ENCODE assay signal across 1 cellular context in the genomic region with DNA sequence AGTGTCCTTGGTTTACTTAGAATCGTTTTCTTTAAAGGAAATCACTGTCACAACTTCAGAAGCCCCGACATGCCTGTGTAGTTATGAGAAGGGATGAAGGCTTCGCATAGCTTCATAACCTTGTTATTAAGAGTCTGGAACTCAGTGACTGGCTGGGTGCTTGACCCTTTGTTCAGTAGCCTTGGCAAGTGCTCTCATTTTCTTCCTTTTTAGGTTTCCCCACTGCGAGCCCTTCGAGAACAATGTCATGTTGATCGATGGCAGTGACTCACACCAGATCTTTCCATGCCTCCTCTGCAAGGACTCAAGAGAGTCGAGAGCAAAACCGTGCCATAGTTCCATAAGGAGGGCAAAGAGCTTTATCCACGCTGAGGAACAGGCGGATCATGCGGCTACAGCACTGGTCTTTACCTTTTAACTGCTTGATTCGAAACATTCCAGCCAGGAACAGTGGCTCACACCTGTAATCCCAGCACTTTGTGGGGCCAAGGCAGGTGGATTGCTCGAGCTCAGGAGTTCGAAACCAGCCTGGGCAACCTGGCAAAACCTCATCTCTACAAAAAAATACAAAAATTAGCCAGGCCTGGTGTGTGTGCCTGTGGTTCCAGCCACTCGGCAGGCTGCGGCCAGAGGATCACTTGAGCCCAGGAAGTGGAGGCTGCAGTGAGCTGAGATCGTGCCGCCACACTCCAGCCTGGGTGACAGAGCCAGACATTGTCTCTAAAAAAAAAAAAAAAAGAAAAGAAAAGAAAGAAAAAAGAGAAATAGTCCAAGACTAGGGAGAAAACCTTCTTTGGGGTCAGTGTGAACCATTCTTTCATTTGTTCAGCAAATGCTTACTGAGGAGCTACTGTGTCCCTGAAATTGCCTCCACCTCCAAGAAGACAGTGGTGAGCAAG.
TF ChIP-seq lines count a peak whose summit lies in the region.

No MANE protein-coding gene starts in this region.

TF ChIP-seq in IMR-90, 13 proteins besides CTCF, POLR2A, EP300 and RAD21 (continued from another document):
- TF ChIP-seq, protein P1, sequence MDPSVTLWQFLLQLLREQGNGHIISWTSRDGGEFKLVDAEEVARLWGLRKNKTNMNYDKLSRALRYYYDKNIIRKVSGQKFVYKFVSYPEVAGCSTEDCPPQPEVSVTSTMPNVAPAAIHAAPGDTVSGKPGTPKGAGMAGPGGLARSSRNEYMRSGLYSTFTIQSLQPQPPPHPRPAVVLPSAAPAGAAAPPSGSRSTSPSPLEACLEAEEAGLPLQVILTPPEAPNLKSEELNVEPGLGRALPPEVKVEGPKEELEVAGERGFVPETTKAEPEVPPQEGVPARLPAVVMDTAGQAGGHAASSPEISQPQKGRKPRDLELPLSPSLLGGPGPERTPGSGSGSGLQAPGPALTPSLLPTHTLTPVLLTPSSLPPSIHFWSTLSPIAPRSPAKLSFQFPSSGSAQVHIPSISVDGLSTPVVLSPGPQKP (IDR thresholded peaks at IDR 0.05; ENCODE audit: borderline replicate concordance, low read depth, low read length), result no peak
- TF ChIP-seq BHLHE40 (IDR thresholded peaks at IDR 0.05; ENCODE audit: low read depth, low read length), result 0 out of 2 replicates have a peak, but pooled peaks have one; percentile 16
- no peak for TF ChIP-seq CHD1 (IDR thresholded peaks at IDR 0.05; ENCODE audit: low read depth, low read length)
- no peak for TF ChIP-seq NFE2L2 (IDR thresholded peaks at IDR 0.05; ENCODE audit: low read depth, low read length)
- TF ChIP-seq CEBPB (IDR thresholded peaks at IDR 0.05; ENCODE audit: low read depth, low read length), result 0 out of 2 replicates have a peak, but pooled peaks have one; percentile 14
- peak; percentile 81 for TF ChIP-seq FOS (IDR thresholded peaks at IDR 0.05; ENCODE audit: low read depth, low read length)
- TF ChIP-seq, protein P2, sequence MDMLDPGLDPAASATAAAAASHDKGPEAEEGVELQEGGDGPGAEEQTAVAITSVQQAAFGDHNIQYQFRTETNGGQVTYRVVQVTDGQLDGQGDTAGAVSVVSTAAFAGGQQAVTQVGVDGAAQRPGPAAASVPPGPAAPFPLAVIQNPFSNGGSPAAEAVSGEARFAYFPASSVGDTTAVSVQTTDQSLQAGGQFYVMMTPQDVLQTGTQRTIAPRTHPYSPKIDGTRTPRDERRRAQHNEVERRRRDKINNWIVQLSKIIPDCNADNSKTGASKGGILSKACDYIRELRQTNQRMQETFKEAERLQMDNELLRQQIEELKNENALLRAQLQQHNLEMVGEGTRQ (IDR thresholded peaks at IDR 0.05; ENCODE audit: low read depth, low read length), result no peak
- TF ChIP-seq RCOR1 (IDR thresholded peaks at IDR 0.05; ENCODE audit: insufficient replicate concordance, low read length), result no peak
